Comparison of ENCODE assay signal across 20 cellular contexts in genomic region chr13:64910061-64910460, GRCh38.
DNase-seq lines count a peak whose midpoint lies in the region; ATAC-seq and TF ChIP-seq lines count a peak whose summit lies in the region.
"Had no signal": no experiment of that assay in that cellular context is flagged by ENCODE, and none has a peak within 500 bp of the region (broad histone marks: within the 10 kb centered on the region; RNA-seq: fewer than 3 reads in every experiment).

No MANE protein-coding gene starts in this region.

- 0 to 12% methylated on average over 1 of the region's 1 CpG for WGBS in GM23248 (ENCODE audit: low coverage in 1 of 2, low lambda C conversion rate in 2 of 2, missing lambda C conversion rate in 2 of 2), 2 experiments

- peaks cover 5% of the 10 kb centered on the region; the same call in 1 of the 2 replicates for H3F3A ChIP-seq in GM23248 (ENCODE audit: insufficient read depth)

- no peaks in the 10 kb centered on the region for H3K9me2 ChIP-seq in GM23248 (ENCODE audit: insufficient read depth)

- no peaks in the 10 kb centered on the region for H4K20me1 ChIP-seq in GM23248 (ENCODE audit: insufficient read depth)

- H3K36me3 ChIP-seq in GM23248 (ENCODE audit: low read depth), result no peaks in the 10 kb centered on the region
- H3K36me3 ChIP-seq: SJSA1 had no signal

- TF ChIP-seq CTCF in epithelial cell of esophagus (IDR thresholded peaks at IDR 0.05; ENCODE audit: insufficient read depth, low read depth, low read length, missing control alignments), result no peak

- no peak overlapping the region for H3K9ac ChIP-seq in GM23248
- H3K9ac ChIP-seq: KMS-11 had no signal

- DNase-seq in GM23248 (peak; percentile 0), NCI-H446 treated with DMSO at 0.1 percent for 48 hours (lab: John Stamatoyannopoulos, UW) (peak; percentile 22), epithelial cell of esophagus (ENCODE audit: low read depth) (peak; percentile 71), putamen (ENCODE audit: low spot score) (peak; percentile 18), DMS53 (lab: John Stamatoyannopoulos, UW) (no peak), NCI-H187 (lab: John Stamatoyannopoulos, UW) (no peak)
- DNase-seq: Calu3, DND-41, H9, NCI-H1092, NCI-H1694 treated with DMSO at 0.1 percent for 48 hours, NCI-H2081 treated with DMSO at 0.1 percent for 48 hours, NCI-H2171, NCI-H524 treated with DMSO at 0.1 percent for 48 hours, NCI-H774, PC-3 had no signal

- ATAC-seq in GM19023 (IDR thresholded peaks at IDR 0.05; ENCODE audit: unreplicated experiment), result no peak
- ATAC-seq: PC-3, Right ventricle myocardium inferior had no signal

- no peaks in the 10 kb centered on the region for H3K27me3 ChIP-seq in GM23248 (replicated peaks; ENCODE audit: insufficient read depth)
- H3K27me3 ChIP-seq: SJSA1 had no signal

- no peak overlapping the region for H3K4me3 ChIP-seq in GM23248
- no peak overlapping the region for H3K4me3 ChIP-seq in epithelial cell of esophagus (ENCODE audit: low read length)
- H3K4me3 ChIP-seq: SJSA1 had no signal

- H3K27ac ChIP-seq in GM23248, result no peak overlapping the region
- H3K27ac ChIP-seq: KMS-11, SJSA1 had no signal

- H3K4me2 ChIP-seq in GM23248 (ENCODE audit: unreplicated experiment), result no peak overlapping the region
- H3K4me2 ChIP-seq: KMS-11 had no signal

- H2AFZ ChIP-seq in GM23248, result no peak overlapping the region

- H3K79me2 ChIP-seq in GM23248 (ENCODE audit: insufficient read depth), result no peaks in the 10 kb centered on the region

- in situ Hi-C loops in GM23248 (cut with MboI), result no loop called here

- H3K4me1 ChIP-seq in GM23248 (ENCODE audit: insufficient read depth), result peaks cover 22% of the 10 kb centered on the region; the same call in 1 of the 2 replicates

- no peaks in the 10 kb centered on the region for H3K9me3 ChIP-seq in GM23248 (ENCODE audit: low read depth)

Comparison
In these comparisons a context has a peak if more than half of its experiments do, and no peak if none do; other contexts are left out.
1. DNase-seq: peak in GM23248 (single experiment), NCI-H446 treated with DMSO at 0.1 percent for 48 hours (single experiment), epithelial cell of esophagus (single experiment) and putamen (single experiment); none in DMS53 (single experiment) and NCI-H187 (0 of 2).